19 cellular contexts compared by ENCODE assay signal in genomic region chrX:128891554-128891953, GRCh38.
"Had no signal": no experiment of that assay in that cellular context is flagged by ENCODE, and none has a peak within 500 bp of the region (broad histone marks: within the 10 kb centered on the region; RNA-seq: fewer than 3 reads in every experiment).

No MANE protein-coding gene starts in this region.

- H3K4me3 ChIP-seq: gastroesophageal sphincter, thoracic aorta, vagina had no signal

- DNase-seq: activated CD4-positive, alpha-beta memory T cell treated with anti-CD3 and anti-CD28 coated beads, Interleukin-2, amount 10 ng/mL, durations not matched to agents 7 days and 5 days; activated CD4-positive, alpha-beta T cell treated with anti-CD3 and anti-CD28 coated beads, Interleukin-2, amount 10 ng/mL, durations not matched to agents 24 days and 14 days; activated effector memory CD4-positive, alpha-beta T cell treated with Interleukin-2 at 50 U/mL for 16 hours; activated naive CD4-positive, alpha-beta T cell treated with anti-CD3 and anti-CD28 coated beads, Interleukin-2, amount 10 ng/mL, durations not matched to agents 7 days and 5 days; activated T-cell treated with anti-CD3 and anti-CD28 coated beads, Interleukin-2, amount 50 U/mL, for 72 hours; amygdala; cortex of kidney; endodermal cell; head of caudate nucleus; hypothalamus; left ventricle myocardium superior; mammary epithelial cell; natural killer cell; retina; stimulated activated CD4-positive, alpha-beta T cell treated with anti-CD3 and anti-CD28 coated beads, Interleukin-4, amount 100 ng/mL, for 1 hour; stimulated activated naive CD4-positive, alpha-beta T cell had no signal
